Comparison of ENCODE assay signal across 1 cellular context in the genomic region with DNA sequence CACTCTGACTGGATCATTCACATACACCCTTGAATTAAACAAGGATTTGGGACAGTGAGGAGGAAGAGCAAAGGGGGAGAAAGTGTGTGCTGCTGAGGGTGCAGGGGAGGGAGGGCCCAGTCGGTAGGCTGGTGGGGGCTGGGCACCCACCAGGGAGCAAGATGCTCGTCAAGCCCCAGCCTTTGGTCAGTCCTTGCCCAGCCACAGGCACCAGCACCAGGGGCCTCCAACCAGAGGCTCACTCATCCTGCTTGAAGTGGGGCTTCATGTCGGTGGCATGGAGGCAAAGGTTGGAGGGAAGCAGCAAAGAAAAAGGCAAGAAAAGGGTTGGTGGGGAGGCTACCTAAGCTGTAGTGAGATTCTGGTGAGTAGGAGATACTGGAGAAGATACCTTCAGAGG.
TF ChIP-seq lines count a peak whose summit lies in the region.

No MANE protein-coding gene starts in this region.

TF ChIP-seq in H1, 55 proteins besides CTCF, POLR2A, EP300 and RAD21:
- TF ChIP-seq SIX5 (IDR thresholded peaks at IDR 0.05; ENCODE audit: low read depth, low read length), result no peak
- TF ChIP-seq SP1 (IDR thresholded peaks at IDR 0.05; ENCODE audit: low read depth, low read length), result no peak
- TF ChIP-seq MAFK (IDR thresholded peaks at IDR 0.05; ENCODE audit: low read depth, low read length), result no peak
- TF ChIP-seq RFX5 (IDR thresholded peaks at IDR 0.05; ENCODE audit: borderline replicate concordance, low read depth, low read length), result no peak
- no peak for TF ChIP-seq TAF7 (optimal IDR thresholded peaks at IDR 0.05; ENCODE audit: borderline replicate concordance, low read depth, low read length)
- TF ChIP-seq SRF (IDR thresholded peaks at IDR 0.05; ENCODE audit: low read depth, low read length), result no peak
- TF ChIP-seq TEAD4 (IDR thresholded peaks at IDR 0.05; ENCODE audit: low read depth, low read length), result no peak
- no peak for TF ChIP-seq TAF1 (IDR thresholded peaks at IDR 0.05; ENCODE audit: low read depth, low read length)
- TF ChIP-seq NANOG (IDR thresholded peaks at IDR 0.05; ENCODE audit: insufficient read depth, low read depth, low read length, poor library complexity, severe bottlenecking), result no peak
- TF ChIP-seq BRCA1 (IDR thresholded peaks at IDR 0.05; ENCODE audit: low read depth, low read length), result no peak
- TF ChIP-seq, protein P1, sequence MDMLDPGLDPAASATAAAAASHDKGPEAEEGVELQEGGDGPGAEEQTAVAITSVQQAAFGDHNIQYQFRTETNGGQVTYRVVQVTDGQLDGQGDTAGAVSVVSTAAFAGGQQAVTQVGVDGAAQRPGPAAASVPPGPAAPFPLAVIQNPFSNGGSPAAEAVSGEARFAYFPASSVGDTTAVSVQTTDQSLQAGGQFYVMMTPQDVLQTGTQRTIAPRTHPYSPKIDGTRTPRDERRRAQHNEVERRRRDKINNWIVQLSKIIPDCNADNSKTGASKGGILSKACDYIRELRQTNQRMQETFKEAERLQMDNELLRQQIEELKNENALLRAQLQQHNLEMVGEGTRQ (IDR thresholded peaks at IDR 0.05; ENCODE audit: low read length), result no peak
- TF ChIP-seq HDAC6 (IDR thresholded peaks at IDR 0.05; ENCODE audit: low read depth, low read length), result no peak
